In the genomic region with DNA sequence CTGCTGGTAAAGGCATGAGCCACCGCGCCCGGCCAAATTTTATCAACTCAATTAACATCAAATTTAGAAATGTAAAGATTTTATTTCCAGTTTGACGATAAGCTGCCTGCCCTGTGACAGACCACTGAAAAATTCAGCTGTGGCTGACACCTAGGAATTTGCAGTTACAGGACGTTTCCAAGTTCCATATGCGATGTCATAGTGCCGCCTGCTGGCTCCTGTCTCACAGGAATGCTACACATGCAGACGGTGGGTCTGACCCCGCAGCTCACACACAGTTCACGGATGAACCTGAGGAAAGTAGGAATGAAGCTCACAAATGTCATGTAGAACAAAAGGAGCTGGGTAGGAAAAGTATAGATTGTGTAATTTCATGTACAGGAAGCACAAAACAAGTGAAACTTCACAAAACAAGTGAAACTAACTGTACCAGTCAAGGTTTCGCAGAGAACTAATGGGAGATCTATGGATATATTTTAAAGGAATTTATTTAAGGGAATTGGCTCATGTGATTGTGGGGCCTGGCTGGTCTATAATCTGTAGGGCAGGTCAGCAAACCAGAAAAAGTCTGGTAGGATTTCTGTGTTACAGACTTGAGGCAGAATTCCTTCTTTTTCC, we compare ENCODE assay signal across 8 cellular contexts. TPM values are rescaled to one million over a fixed set of nuclear protein-coding genes. Genes with fewer than 3 reads are reported as not detected.
DNase-seq lines count a peak whose midpoint lies in the region; ATAC-seq and TF ChIP-seq lines count a peak whose summit lies in the region.

No MANE protein-coding gene starts in this region.

- no peaks in the 10 kb centered on the region for H3K27me3 ChIP-seq in stomach

- DNase-seq in DMS79 treated with DMSO at 0.1 percent for 48 hours (lab: John Stamatoyannopoulos, UW) (peak; percentile 40), SHP77 treated with DMSO at 0.1 percent for 48 hours (lab: John Stamatoyannopoulos, UW) (peak; percentile 61), fibroblast of the conjunctiva (ENCODE audit: low read depth) (peak; percentile 76), non-pigmented ciliary epithelial cell (ENCODE audit: low read depth) (peak; percentile 64), stomach (peak; percentile 83), cortex of kidney (lab: John Stamatoyannopoulos, UW) (no peak)

- 21 to 28% (median 24%) methylated on average over 11 of the region's 11 CpGs for WGBS in stomach, 5 donors

- intact Hi-C loops in stomach (cut with DNase I; ENCODE audit: low total_unique reads) = loop anchor here (5.0 kb wide), 1 partner anchor 202 kb away; no protein-coding TSS in a partner anchor

- H3K4me3 Mint-ChIP-seq in activated T-helper 17 cell treated with anti-CD3 and anti-CD28 coated beads, Interleukin-2, amount 50 U/mL, for 72 hours = no peak overlapping the region

- no peak for TF ChIP-seq POLR2A in stomach (IDR thresholded peaks at IDR 0.05)

- no peaks in the 10 kb centered on the region for H3K36me3 ChIP-seq in stomach

- TF ChIP-seq CTCF in LNCAP (IDR thresholded peaks at IDR 0.05) (peak; percentile 96), stomach (IDR thresholded peaks at IDR 0.05) (peak in 5 of 7 experiments; percentile 62 to 93 (median 82))

- H3K27ac Mint-ChIP-seq in activated T-helper 17 cell treated with anti-CD3 and anti-CD28 coated beads, Interleukin-2, amount 50 U/mL, for 72 hours = peak overlapping the region; percentile 37

- no peaks in the 10 kb centered on the region for H3K36me3 Mint-ChIP-seq in activated T-helper 17 cell treated with anti-CD3 and anti-CD28 coated beads, Interleukin-2, amount 50 U/mL, for 72 hours (ENCODE audit: low read depth)

- ATAC-seq in activated T-helper 17 cell treated with anti-CD3 and anti-CD28 coated beads, Interleukin-2, amount 50 U/mL, for 72 hours (replicated peaks) = peak; percentile 86

- H3K9me3 ChIP-seq in stomach = no peaks in the 10 kb centered on the region

- no peak overlapping the region for H3K27ac ChIP-seq in stomach

- H3K27me3 Mint-ChIP-seq in activated T-helper 17 cell treated with anti-CD3 and anti-CD28 coated beads, Interleukin-2, amount 50 U/mL, for 72 hours = peaks cover 11% of the 10 kb centered on the region

- H3K4me3 ChIP-seq in stomach = no peak overlapping the region

- H3K4me1 ChIP-seq in stomach = peaks cover 0 to 7% (median 3%) of the 10 kb centered on the region in 4 donors

- TF ChIP-seq EP300 in stomach (IDR thresholded peaks at IDR 0.05) = no peak

- H3K4me1 Mint-ChIP-seq in activated T-helper 17 cell treated with anti-CD3 and anti-CD28 coated beads, Interleukin-2, amount 50 U/mL, for 72 hours = peaks cover 5% of the 10 kb centered on the region

- no peaks in the 10 kb centered on the region for H3K9me3 Mint-ChIP-seq in activated T-helper 17 cell treated with anti-CD3 and anti-CD28 coated beads, Interleukin-2, amount 50 U/mL, for 72 hours

RNA-seq across cellular contexts. Expression of gene SEH1L, which starts 13.2 kb away (rescaled TPM):
- total RNA-seq in activated T-helper 17 cell treated with anti-CD3 and anti-CD28 coated beads, Interleukin-2, amount 50 U/mL, for 72 hours = 100 to 1,000 TPM in 1 of 2 donors, 10 to 100 TPM in 1; 72.1 to 120 TPM
- 10 to 100 TPM in 4 of 5 donors, 1 to 10 TPM in 1; 9.3 to 43.7 (median 17.5) TPM for total RNA-seq in stomach
- polyA plus RNA-seq in stomach = 10 to 100 TPM; 13.0 to 22.6 (median 18.4) TPM

RNA-seq across cellular contexts. Expression of gene PTPN2, which starts 50.5 kb away (rescaled TPM):
- 10 to 100 TPM; 72.1 to 78.7 TPM for total RNA-seq in activated T-helper 17 cell treated with anti-CD3 and anti-CD28 coated beads, Interleukin-2, amount 50 U/mL, for 72 hours
- total RNA-seq in stomach = 10 to 100 TPM in 3 of 5 donors, 1 to 10 TPM in 2; 5.8 to 66.7 (median 28.5) TPM
- 10 to 100 TPM; 20.2 to 32.4 (median 32.2) TPM for polyA plus RNA-seq in stomach

RNA-seq across cellular contexts. Expression of gene CEP192, which starts 56.6 kb away (rescaled TPM):
- 10 to 100 TPM; 35.3 to 62.0 TPM for total RNA-seq in activated T-helper 17 cell treated with anti-CD3 and anti-CD28 coated beads, Interleukin-2, amount 50 U/mL, for 72 hours
- total RNA-seq in stomach = 10 to 100 TPM; 31.7 to 55.8 (median 36.8) TPM
- 10 to 100 TPM in 1 of 3 donors, 1 to 10 TPM in 2; 6.4 to 12.8 (median 6.6) TPM for polyA plus RNA-seq in stomach
